Comparison of ENCODE assay signal across 11 cellular contexts in the genomic region with DNA sequence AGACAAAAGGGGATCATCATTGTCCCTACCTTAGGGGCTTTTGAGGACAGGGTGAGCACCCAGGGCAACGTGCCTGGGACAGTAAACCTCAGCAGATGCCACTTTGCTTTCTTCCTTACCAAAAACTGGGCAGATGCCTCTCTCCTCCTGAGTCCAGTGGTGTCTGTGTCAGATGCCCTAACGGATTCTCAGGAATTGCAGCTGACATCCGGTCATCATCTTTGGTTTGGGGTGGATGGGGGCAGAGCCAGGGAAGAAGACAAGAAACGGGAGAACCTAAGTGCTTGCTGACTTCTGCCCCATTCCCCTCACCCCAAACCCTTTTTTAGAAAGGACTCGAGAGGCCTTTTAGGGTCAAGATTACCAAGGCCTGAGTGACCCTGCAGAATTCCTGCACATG.
A peak's percentile ranks its signal among the peaks of the same experiment; 100 is the strongest.
DNase-seq lines count a peak whose midpoint lies in the region; ATAC-seq and TF ChIP-seq lines count a peak whose summit lies in the region.
"Had no signal": no experiment of that assay in that cellular context is flagged by ENCODE, and none has a peak within 500 bp of the region (broad histone marks: within the 10 kb centered on the region; RNA-seq: fewer than 3 reads in every experiment).

No MANE protein-coding gene starts in this region.

- no peaks in the 10 kb centered on the region for H3K9me3 Mint-ChIP-seq in T-helper 2 cell treated with Interferon-gamma antibody and Interleukin-4, amounts not matched to agents 5 μg/mL and 100 μg/mL, for 36 hours
- H3K9me3 Mint-ChIP-seq in chondrocyte (ENCODE audit: low read depth): no peaks in the 10 kb centered on the region
- no peaks in the 10 kb centered on the region for H3K9me3 Mint-ChIP-seq in CD8-positive, alpha-beta memory T cell

- POLR2A ChIA-PET in RWPE1 (lab: Yijun Ruan, JAX; ENCODE audit: low non-redundant PET): no interaction called here
- POLR2A ChIA-PET in A673 (lab: Charles Lee; ENCODE audit: low non-redundant PET): no interaction called here
- POLR2A ChIA-PET in CD8-positive, alpha-beta memory T cell (lab: Charles Lee): interaction anchor here (1.0 kb wide), 1 partner anchor 187 kb away, joined by 3 read pairs; no protein-coding TSS in a partner anchor

- H3K27ac ChIP-seq in RWPE1 (peak overlapping the region; percentile 74), psoas muscle (peak overlapping the region; percentile 92), A673 (ENCODE audit: low read depth, low read length, poor library complexity, severe bottlenecking) (no peak overlapping the region)
- no peak overlapping the region for H3K27ac ChIP-seq in CD8-positive, alpha-beta memory T cell (ENCODE audit: low read depth, low read length)
- H3K27ac ChIP-seq: PC-9 had no signal

- CTCF ChIA-PET in RWPE1 (lab: Yijun Ruan, JAX) (no interaction called here), A673 (lab: Charles Lee) (no interaction called here)
- CTCF ChIA-PET in CD8-positive, alpha-beta memory T cell (lab: Charles Lee): no interaction called here

- no peaks in the 10 kb centered on the region for H3K36me3 ChIP-seq in psoas muscle (ENCODE audit: insufficient read depth in 1 of 2, low read depth in 1 of 2)
- H3K36me3 ChIP-seq in A673 (ENCODE audit: insufficient read depth, low read length, poor library complexity, severe bottlenecking): no peaks in the 10 kb centered on the region
- H3K36me3 ChIP-seq in CD8-positive, alpha-beta memory T cell (ENCODE audit: insufficient read depth, low read length): no peaks in the 10 kb centered on the region

- H3K4me1 Mint-ChIP-seq in T-helper 2 cell treated with Interferon-gamma antibody and Interleukin-4, amounts not matched to agents 5 μg/mL and 100 μg/mL, for 36 hours (ENCODE audit: low read depth): peaks cover 55% of the 10 kb centered on the region
- H3K4me1 Mint-ChIP-seq in chondrocyte (ENCODE audit: low read depth): peaks cover 72% of the 10 kb centered on the region
- H3K4me1 Mint-ChIP-seq in CD8-positive, alpha-beta memory T cell: peaks cover 53 to 60% (median 59%) of the 10 kb centered on the region in 3 donors

- peak; percentile 21 to 49 (median 34) for ATAC-seq in psoas muscle

- H3K36me3 Mint-ChIP-seq in T-helper 2 cell treated with Interferon-gamma antibody and Interleukin-4, amounts not matched to agents 5 μg/mL and 100 μg/mL, for 36 hours (ENCODE audit: low read depth): peaks cover 13% of the 10 kb centered on the region
- no peaks in the 10 kb centered on the region for H3K36me3 Mint-ChIP-seq in chondrocyte (ENCODE audit: low read depth)
- H3K36me3 Mint-ChIP-seq in CD8-positive, alpha-beta memory T cell: peaks cover 0 to 6% (median 3%) of the 10 kb centered on the region in 3 donors

- 41 to 71% (median 44%) methylated on average over 5 of the region's 5 CpGs for WGBS in psoas muscle, 3 donors

- TF ChIP-seq CTCF in RWPE1 (conservative IDR thresholded peaks at IDR 0.05; ENCODE audit: low read depth) (no peak), chondrocyte (IDR thresholded peaks at IDR 0.05) (no peak), psoas muscle (IDR thresholded peaks at IDR 0.05) (no peak), A673 (conservative IDR thresholded peaks at IDR 0.05; ENCODE audit: low read depth, low read length) (no peak)

- no peaks in the 10 kb centered on the region for H3K27me3 Mint-ChIP-seq in T-helper 2 cell treated with Interferon-gamma antibody and Interleukin-4, amounts not matched to agents 5 μg/mL and 100 μg/mL, for 36 hours (ENCODE audit: low read depth)
- no peaks in the 10 kb centered on the region for H3K27me3 Mint-ChIP-seq in chondrocyte (ENCODE audit: low read depth)
- peaks cover 0 to 2% of the 10 kb centered on the region in 2 donors for H3K27me3 Mint-ChIP-seq in CD8-positive, alpha-beta memory T cell

- no peak overlapping the region for H3K4me3 Mint-ChIP-seq in T-helper 2 cell treated with Interferon-gamma antibody and Interleukin-4, amounts not matched to agents 5 μg/mL and 100 μg/mL, for 36 hours
- no peak overlapping the region for H3K4me3 Mint-ChIP-seq in chondrocyte (ENCODE audit: unreplicated experiment)
- H3K4me3 Mint-ChIP-seq in CD8-positive, alpha-beta memory T cell: no peak overlapping the region

- peaks cover 52% of the 10 kb centered on the region for H3K4me1 ChIP-seq in psoas muscle
- H3K4me1 ChIP-seq in A673 (ENCODE audit: insufficient read depth, low read length, poor library complexity, severe bottlenecking): peaks cover 44% of the 10 kb centered on the region
- peaks cover 52% of the 10 kb centered on the region for H3K4me1 ChIP-seq in CD8-positive, alpha-beta memory T cell (ENCODE audit: insufficient read depth, low read length)

- BruUV-seq in A673 (replicated peaks; lab: Mats Ljungman, UMichigan): no TSS peak

- H3K27me3 ChIP-seq in psoas muscle (ENCODE audit: insufficient read depth in 3 of 3, low read length in 2 of 3) (no peaks in the 10 kb centered on the region), A673 (replicated peaks; ENCODE audit: insufficient read depth, low read depth, low read length, poor library complexity) (no peaks in the 10 kb centered on the region)
- H3K27me3 ChIP-seq in CD8-positive, alpha-beta memory T cell (ENCODE audit: insufficient read depth, low read length, poor library complexity, severe bottlenecking): no peaks in the 10 kb centered on the region

- intact Hi-C loops in psoas muscle (cut with DNase I) (no loop called here), A673 (cut with micrococcal nuclease; ENCODE audit: unreplicated experiment) (no loop called here)

- no peak for DNase-seq in T-helper 2 cell treated with Interferon-gamma antibody and Interleukin-4, amounts not matched to agents 5 μg/mL and 100 μg/mL, for 36 hours (ENCODE audit: low spot score)
- DNase-seq in T-helper 2 cell: no peak
- DNase-seq in RWPE1 (ENCODE audit: low spot score): no peak
- DNase-seq in chondrocyte (ENCODE audit: low spot score): no peak
- DNase-seq in psoas muscle: no peak
- DNase-seq in A673 (ENCODE audit: low spot score): no peak
- no peak for DNase-seq in SW480 (ENCODE audit: low spot score)
- no peak for DNase-seq in CD8-positive, alpha-beta memory T cell
- DNase-seq: 8988T, PC-9 had no signal

- H3K27ac Mint-ChIP-seq in T-helper 2 cell treated with Interferon-gamma antibody and Interleukin-4, amounts not matched to agents 5 μg/mL and 100 μg/mL, for 36 hours: peak overlapping the region; percentile 90
- peak overlapping the region; percentile 82 for H3K27ac Mint-ChIP-seq in chondrocyte (ENCODE audit: unreplicated experiment)
- H3K27ac Mint-ChIP-seq in CD8-positive, alpha-beta memory T cell: peak overlapping the region in 1 of 8 donors; percentile 65

- H3K4me3 ChIP-seq in psoas muscle: no peak overlapping the region
- H3K4me3 ChIP-seq in A673 (ENCODE audit: low read depth, low read length, poor library complexity, severe bottlenecking): no peak overlapping the region
- no peak overlapping the region for H3K4me3 ChIP-seq in CD8-positive, alpha-beta memory T cell (ENCODE audit: low read length)
- H3K4me3 ChIP-seq: PC-9, skin epidermis had no signal

- H3K9me3 ChIP-seq in psoas muscle (no peaks in the 10 kb centered on the region), A673 (ENCODE audit: low read depth, low read length, poor library complexity, severe bottlenecking) (no peaks in the 10 kb centered on the region)
- H3K9me3 ChIP-seq in CD8-positive, alpha-beta memory T cell (ENCODE audit: low read length): no peaks in the 10 kb centered on the region

Comparison
In these comparisons a context has a peak if more than half of its experiments do, and no peak if none do; other contexts are left out.
1. H3K27ac ChIP-seq: peak in RWPE1 (single experiment) and psoas muscle (single experiment); none in A673 (single experiment) and CD8-positive, alpha-beta memory T cell (single experiment).